8 cellular contexts compared by ENCODE assay signal in genomic region chr1:15834406-15835204, GRCh38. TPM values are rescaled to one million over a fixed set of nuclear protein-coding genes. Genes with fewer than 3 reads are reported as not detected.
DNase-seq lines count a peak whose midpoint lies in the region; ATAC-seq and TF ChIP-seq lines count a peak whose summit lies in the region.

No MANE protein-coding gene starts in this region.

- TF ChIP-seq CTCF in GM12864 (IDR thresholded peaks at IDR 0.05; ENCODE audit: low read depth, low read length, missing control alignments) (no peak), heart left ventricle (IDR thresholded peaks at IDR 0.05) (no peak), upper lobe of left lung (IDR thresholded peaks at IDR 0.05) (peak in 1 of 6 experiments; percentile 12)

- peak in 1 of 2 donors; percentile 70 for TF ChIP-seq POLR2A in heart left ventricle (IDR thresholded peaks at IDR 0.05)
- peak in 3 of 4 donors; percentile 63 to 89 (median 81) for TF ChIP-seq POLR2A in upper lobe of left lung (IDR thresholded peaks at IDR 0.05)

- peak; percentile 89 for DNase-seq in GM12864 (ENCODE audit: low read depth)
- DNase-seq in NCI-H1436 (lab: John Stamatoyannopoulos, UW) = peak; percentile 94
- peak; percentile 68 to 88 for DNase-seq in SW 1271 (lab: John Stamatoyannopoulos, UW)
- DNase-seq in adipocyte (ENCODE audit: low read depth) = peak; percentile 93
- DNase-seq in heart left ventricle = peak; percentile 90 to 94 (median 93)
- peak; percentile 74 to 97 (median 80) for DNase-seq in posterior cingulate gyrus
- peak; percentile 85 to 97 for DNase-seq in upper lobe of left lung

- intact Hi-C loops in heart left ventricle (cut with DNase I) (loop anchor here in 3 of 10 donors (1.0 to 10.0 kb wide), 4 partner anchors 13 to 140 kb away; partner anchors contain the start of genes SPEN (in 2 of the 3) and ZBTB17 (in 1 of the 3)), posterior cingulate gyrus (cut with DNase I) (loop anchor here (1.0 to 10.0 kb wide), 3 partner anchors 13 to 140 kb away; partner anchors contain the start of genes SPEN and ZBTB17)

- no peaks in the 10 kb centered on the region for H3K27me3 ChIP-seq in adipocyte (replicated peaks; ENCODE audit: control insufficient read depth, insufficient read depth, low read length)
- no peaks in the 10 kb centered on the region for H3K27me3 ChIP-seq in heart left ventricle
- no peaks in the 10 kb centered on the region for H3K27me3 ChIP-seq in upper lobe of left lung

- H3K36me3 ChIP-seq in adipocyte (ENCODE audit: control insufficient read depth, insufficient read depth, low read length, severe bottlenecking) (no peaks in the 10 kb centered on the region), heart left ventricle (no peaks in the 10 kb centered on the region), upper lobe of left lung (no peaks in the 10 kb centered on the region)

- peak overlapping the region; percentile 97 to 100 (median 100) for H3K27ac ChIP-seq in heart left ventricle
- peak overlapping the region; percentile 99 to 100 (median 100) for H3K27ac ChIP-seq in upper lobe of left lung

- peak overlapping the region; percentile 98 for H3K9ac ChIP-seq in adipocyte (ENCODE audit: low read length)

- ATAC-seq in HG02763 (IDR thresholded peaks at IDR 0.05; ENCODE audit: unreplicated experiment) = peak; percentile 56
- peak; percentile 43 to 85 (median 77) for ATAC-seq in heart left ventricle
- ATAC-seq in upper lobe of left lung (ENCODE audit: low FRiP score in 2 of 2) = peak; percentile 87 to 88

- H3K4me3 ChIP-seq in GM12864 (ENCODE audit: low read depth, low read length) = peak overlapping the region; percentile 67
- peak overlapping the region; percentile 92 for H3K4me3 ChIP-seq in adipocyte (ENCODE audit: low read length)
- peak overlapping the region; percentile 59 to 96 (median 74) for H3K4me3 ChIP-seq in heart left ventricle
- H3K4me3 ChIP-seq in upper lobe of left lung = peak overlapping the region; percentile 58 to 80 (median 72)

- TF ChIP-seq EP300 in upper lobe of left lung (IDR thresholded peaks at IDR 0.05) = no peak

- H3K4me1 ChIP-seq in adipocyte (ENCODE audit: control insufficient read depth, insufficient read depth, low read length) (peaks cover 20% of the 10 kb centered on the region), heart left ventricle (peaks cover 0 to 55% (median 13%) of the 10 kb centered on the region in 12 donors), upper lobe of left lung (peaks cover 11 to 31% (median 15%) of the 10 kb centered on the region in 4 donors)

- 0 to 1% (median 0%) methylated on average over 47 to 77 of the region's 77 CpGs for WGBS in heart left ventricle, 4 donors
- 1% methylated on average over 12 to 43 of the region's 77 CpGs for WGBS in upper lobe of left lung, 2 donors

- H3K9me3 ChIP-seq in adipocyte (ENCODE audit: control insufficient read depth, low read length) = no peaks in the 10 kb centered on the region
- H3K9me3 ChIP-seq in heart left ventricle = no peaks in the 10 kb centered on the region
- no peaks in the 10 kb centered on the region for H3K9me3 ChIP-seq in upper lobe of left lung

RNA-seq across cellular contexts. Expression of gene SPEN, which starts 12.9 kb away (rescaled TPM):
- 10 to 100 TPM; 18.3 to 41.5 (median 31.3) TPM for total RNA-seq in heart left ventricle
- 10 to 100 TPM; 11.0 to 20.2 TPM for polyA plus RNA-seq in heart left ventricle
- 10 to 100 TPM; 41.5 to 73.3 (median 51.3) TPM for total RNA-seq in upper lobe of left lung

RNA-seq across cellular contexts. Expression of gene UQCRHL, which starts 27.2 kb away (rescaled TPM):
- total RNA-seq in heart left ventricle (1 to 10 TPM; 2.0 to 7.5 (median 3.8) TPM), upper lobe of left lung (1 to 10 TPM in 5 of 6 donors, under 1 TPM in 1; 0.57 to 2.1 (median 1.1) TPM)
- 1 to 10 TPM; 6.6 to 9.8 TPM for polyA plus RNA-seq in heart left ventricle

Comparison
In these comparisons a context has a peak if more than half of its experiments do, and no peak if none do; other contexts are left out.
1. Peak in every context shown above with its lines: DNase-seq, ATAC-seq, H3K4me3 ChIP-seq and H3K27ac ChIP-seq.